ENCODE assay signal across 1 cellular context in the genomic region with DNA sequence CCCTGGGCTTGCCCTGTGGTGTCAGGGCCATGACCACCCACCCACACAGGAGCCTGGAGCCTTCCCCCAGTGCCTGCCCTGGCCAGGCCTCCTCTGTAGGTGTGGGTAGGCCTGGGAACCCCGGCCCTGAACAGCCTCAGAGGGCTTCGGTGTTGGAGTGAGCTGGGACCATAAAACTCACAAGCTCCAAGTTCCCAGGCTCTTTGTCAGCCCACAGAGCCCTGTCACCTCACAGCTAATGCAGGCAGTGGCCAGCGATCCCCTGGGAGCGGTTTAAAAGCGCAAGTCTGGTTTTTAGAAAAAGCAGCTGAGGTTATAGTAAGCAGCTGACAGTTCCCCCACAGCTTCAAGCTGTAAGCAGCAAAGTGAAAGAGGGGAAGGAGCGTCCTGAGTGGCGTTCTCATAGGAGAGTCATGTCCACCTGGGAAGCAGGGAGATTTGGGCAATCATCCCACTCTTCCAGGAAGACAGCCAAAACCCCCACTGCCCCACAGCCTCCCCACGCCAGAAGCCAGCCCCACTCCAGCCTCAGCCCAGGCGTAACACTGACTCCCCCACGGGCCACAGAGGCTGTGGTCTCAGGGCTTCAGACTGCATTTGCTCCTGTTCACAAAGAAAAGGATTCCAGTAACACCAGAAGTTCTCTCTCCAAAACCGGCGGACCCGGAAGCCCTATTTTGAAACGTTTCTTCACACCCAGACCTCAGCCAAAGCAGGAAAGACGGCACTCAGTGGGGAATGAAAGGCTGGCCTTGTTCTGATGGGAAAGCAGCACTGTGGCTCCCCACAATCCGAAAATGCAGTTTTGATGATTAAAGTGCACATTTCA.
TF ChIP-seq lines count a peak whose summit lies in the region.

No MANE protein-coding gene starts in this region.

TF ChIP-seq in GM23338, 12 proteins besides CTCF, POLR2A, EP300 and RAD21 (continued from another document):
- TF ChIP-seq, protein P1, sequence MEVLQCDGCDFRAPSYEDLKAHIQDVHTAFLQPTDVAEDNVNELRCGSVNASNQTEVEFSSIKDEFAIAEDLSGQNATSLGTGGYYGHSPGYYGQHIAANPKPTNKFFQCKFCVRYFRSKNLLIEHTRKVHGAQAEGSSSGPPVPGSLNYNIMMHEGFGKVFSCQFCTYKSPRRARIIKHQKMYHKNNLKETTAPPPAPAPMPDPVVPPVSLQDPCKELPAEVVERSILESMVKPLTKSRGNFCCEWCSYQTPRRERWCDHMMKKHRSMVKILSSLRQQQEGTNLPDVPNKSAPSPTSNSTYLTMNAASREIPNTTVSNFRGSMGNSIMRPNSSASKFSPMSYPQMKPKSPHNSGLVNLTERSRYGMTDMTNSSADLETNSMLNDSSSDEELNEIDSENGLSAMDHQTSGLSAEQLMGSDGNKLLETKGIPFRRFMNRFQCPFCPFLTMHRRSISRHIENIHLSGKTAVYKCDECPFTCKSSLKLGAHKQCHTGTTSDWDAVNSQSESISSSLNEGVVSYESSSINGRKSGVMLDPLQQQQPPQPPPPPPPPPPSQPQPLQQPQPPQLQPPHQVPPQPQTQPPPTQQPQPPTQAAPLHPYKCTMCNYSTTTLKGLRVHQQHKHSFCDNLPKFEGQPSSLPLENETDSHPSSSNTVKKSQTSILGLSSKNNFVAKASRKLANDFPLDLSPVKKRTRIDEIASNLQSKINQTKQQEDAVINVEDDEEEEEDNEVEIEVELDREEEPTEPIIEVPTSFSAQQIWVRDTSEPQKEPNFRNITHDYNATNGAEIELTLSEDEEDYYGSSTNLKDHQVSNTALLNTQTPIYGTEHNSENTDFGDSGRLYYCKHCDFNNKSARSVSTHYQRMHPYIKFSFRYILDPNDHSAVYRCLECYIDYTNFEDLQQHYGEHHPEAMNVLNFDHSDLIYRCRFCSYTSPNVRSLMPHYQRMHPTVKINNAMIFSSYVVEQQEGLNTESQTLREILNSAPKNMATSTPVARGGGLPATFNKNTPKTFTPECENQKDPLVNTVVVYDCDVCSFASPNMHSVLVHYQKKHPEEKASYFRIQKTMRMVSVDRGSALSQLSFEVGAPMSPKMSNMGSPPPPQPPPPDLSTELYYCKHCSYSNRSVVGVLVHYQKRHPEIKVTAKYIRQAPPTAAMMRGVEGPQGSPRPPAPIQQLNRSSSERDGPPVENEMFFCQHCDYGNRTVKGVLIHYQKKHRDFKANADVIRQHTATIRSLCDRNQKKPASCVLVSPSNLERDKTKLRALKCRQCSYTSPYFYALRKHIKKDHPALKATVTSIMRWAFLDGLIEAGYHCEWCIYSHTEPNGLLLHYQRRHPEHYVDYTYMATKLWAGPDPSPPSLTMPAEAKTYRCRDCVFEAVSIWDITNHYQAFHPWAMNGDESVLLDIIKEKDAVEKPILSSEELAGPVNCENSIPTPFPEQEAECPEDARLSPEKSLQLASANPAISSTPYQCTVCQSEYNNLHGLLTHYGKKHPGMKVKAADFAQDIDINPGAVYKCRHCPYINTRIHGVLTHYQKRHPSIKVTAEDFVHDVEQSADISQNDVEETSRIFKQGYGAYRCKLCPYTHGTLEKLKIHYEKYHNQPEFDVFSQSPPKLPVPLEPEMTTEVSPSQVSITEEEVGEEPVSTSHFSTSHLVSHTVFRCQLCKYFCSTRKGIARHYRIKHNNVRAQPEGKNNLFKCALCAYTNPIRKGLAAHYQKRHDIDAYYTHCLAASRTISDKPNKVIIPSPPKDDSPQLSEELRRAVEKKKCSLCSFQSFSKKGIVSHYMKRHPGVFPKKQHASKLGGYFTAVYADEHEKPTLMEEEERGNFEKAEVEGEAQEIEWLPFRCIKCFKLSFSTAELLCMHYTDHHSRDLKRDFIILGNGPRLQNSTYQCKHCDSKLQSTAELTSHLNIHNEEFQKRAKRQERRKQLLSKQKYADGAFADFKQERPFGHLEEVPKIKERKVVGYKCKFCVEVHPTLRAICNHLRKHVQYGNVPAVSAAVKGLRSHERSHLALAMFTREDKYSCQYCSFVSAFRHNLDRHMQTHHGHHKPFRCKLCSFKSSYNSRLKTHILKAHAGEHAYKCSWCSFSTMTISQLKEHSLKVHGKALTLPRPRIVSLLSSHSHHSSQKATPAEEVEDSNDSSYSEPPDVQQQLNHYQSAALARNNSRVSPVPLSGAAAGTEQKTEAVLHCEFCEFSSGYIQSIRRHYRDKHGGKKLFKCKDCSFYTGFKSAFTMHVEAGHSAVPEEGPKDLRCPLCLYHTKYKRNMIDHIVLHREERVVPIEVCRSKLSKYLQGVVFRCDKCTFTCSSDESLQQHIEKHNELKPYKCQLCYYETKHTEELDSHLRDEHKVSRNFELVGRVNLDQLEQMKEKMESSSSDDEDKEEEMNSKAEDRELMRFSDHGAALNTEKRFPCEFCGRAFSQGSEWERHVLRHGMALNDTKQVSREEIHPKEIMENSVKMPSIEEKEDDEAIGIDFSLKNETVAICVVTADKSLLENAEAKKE (CRISPR knock-in tag; IDR thresholded peaks at IDR 0.05), result no peak
- no peak for TF ChIP-seq POLR2AphosphoS5 (IDR thresholded peaks at IDR 0.05; ENCODE audit: low read depth)
- no peak for TF ChIP-seq ZNF331 (CRISPR knock-in tag; IDR thresholded peaks at IDR 0.05; ENCODE audit: low read depth)
- no peak for TF ChIP-seq EZH2phosphoT487 (IDR thresholded peaks at IDR 0.05; ENCODE audit: unreplicated experiment)
- no peak for TF ChIP-seq EZH2 (IDR thresholded peaks at IDR 0.05; ENCODE audit: low read depth, unreplicated experiment)
- no peak for TF ChIP-seq ZNF114 (CRISPR knock-in tag; IDR thresholded peaks at IDR 0.05)
- no peak for TF ChIP-seq CREB1 (CRISPR knock-in tag; IDR thresholded peaks at IDR 0.05; ENCODE audit: low read depth)
TF ChIP-seq in GM23338: peak in this region for 0.
